Comparison of ENCODE assay signal across 8 cellular contexts in the genomic region with DNA sequence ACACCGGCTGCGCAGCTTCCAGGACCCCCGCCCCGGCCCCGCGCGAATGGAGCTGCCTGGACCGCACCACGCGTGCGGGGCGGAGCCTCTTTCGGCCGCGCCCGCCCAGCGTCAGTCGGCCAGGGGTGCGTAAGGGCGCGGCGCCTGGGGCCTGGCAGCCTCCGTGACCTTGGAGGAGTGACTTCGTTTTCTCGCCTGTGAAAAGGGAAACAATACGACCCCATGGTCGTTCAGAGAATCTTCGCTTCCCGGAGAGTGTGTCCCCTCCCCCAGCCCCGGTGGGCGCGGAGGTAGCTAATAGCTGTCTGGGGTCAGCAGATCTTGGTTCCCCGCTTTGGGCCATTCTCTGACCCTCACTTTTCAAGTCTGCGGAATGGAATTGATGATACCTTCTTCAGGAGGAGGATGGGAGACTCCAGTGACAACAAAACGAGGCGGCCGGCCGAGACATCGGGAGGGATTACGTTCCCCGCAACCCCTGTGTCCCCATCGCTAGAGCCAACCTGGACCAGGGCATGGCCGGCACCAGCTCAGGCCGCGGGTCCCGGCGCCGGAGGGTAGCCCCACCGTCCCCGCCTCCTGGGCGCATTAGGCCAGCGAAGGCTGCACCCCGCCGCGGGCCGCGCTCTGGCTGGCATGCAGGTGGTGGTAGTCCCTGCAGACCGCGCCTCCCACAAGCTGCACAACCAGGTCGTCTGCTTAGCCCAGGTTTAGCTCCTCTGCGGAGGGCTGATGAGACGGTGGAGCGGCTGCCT. TPM values are rescaled to one million over a fixed set of nuclear protein-coding genes. Genes with fewer than 3 reads are reported as not detected.
DNase-seq lines count a peak whose midpoint lies in the region; ATAC-seq and TF ChIP-seq lines count a peak whose summit lies in the region.

No MANE protein-coding gene starts in this region.

- no peaks in the 10 kb centered on the region for H3K9me3 ChIP-seq in effector memory CD4-positive, alpha-beta T cell (ENCODE audit: control insufficient read depth, low read length)
- no peaks in the 10 kb centered on the region for H3K9me3 ChIP-seq in mesodermal cell (ENCODE audit: control insufficient read depth, low read length)

- CTCF ChIA-PET in activated CD4-positive, alpha-beta memory T cell treated with anti-CD3 and anti-CD28 coated beads for 36 hours (lab: Charles Lee) = interaction anchor here (0.9 to 2.5 kb wide), 8 partner anchors 9 to 127 kb away, joined by 3 to 34 read pairs (median 6); a partner anchor contains a TSS

- WGBS in mesodermal cell (ENCODE audit: insufficient coverage in 2 of 2), 2 experiments = 1% methylated on average over 46 to 55 of the region's 63 CpGs

- no peaks in the 10 kb centered on the region for H3K36me3 Mint-ChIP-seq in activated CD4-positive, alpha-beta memory T cell treated with anti-CD3 and anti-CD28 coated beads for 36 hours

- peak; percentile 65 for TF ChIP-seq POLR2A in GM18951 (IDR thresholded peaks at IDR 0.05; ENCODE audit: extremely low read depth, insufficient read depth, insufficient read length)

- H3K27me3 Mint-ChIP-seq in activated CD4-positive, alpha-beta memory T cell treated with anti-CD3 and anti-CD28 coated beads for 36 hours = no peaks in the 10 kb centered on the region

- intact Hi-C loops in activated CD4-positive, alpha-beta memory T cell treated with anti-CD3 and anti-CD28 coated beads for 36 hours (cut with micrococcal nuclease) = no loop called here

- no peaks in the 10 kb centered on the region for H3K9me3 Mint-ChIP-seq in activated CD4-positive, alpha-beta memory T cell treated with anti-CD3 and anti-CD28 coated beads for 36 hours

- peak; percentile 68 for ATAC-seq in HG03175 (IDR thresholded peaks at IDR 0.05; ENCODE audit: unreplicated experiment)

- no peaks in the 10 kb centered on the region for H3K27me3 ChIP-seq in effector memory CD4-positive, alpha-beta T cell (replicated peaks; ENCODE audit: control insufficient read depth, insufficient read depth, low read length, poor library complexity, severe bottlenecking)

- H3K4me3 ChIP-seq in effector memory CD4-positive, alpha-beta T cell (ENCODE audit: insufficient read depth, low read depth, low read length, poor library complexity, severe bottlenecking) = peak overlapping the region; percentile 68
- H3K4me3 ChIP-seq in mesodermal cell (ENCODE audit: extremely low read depth, insufficient read depth, low read length, poor library complexity, severe bottlenecking) = peak overlapping the region; percentile 50

- no peaks in the 10 kb centered on the region for H3K36me3 ChIP-seq in effector memory CD4-positive, alpha-beta T cell (ENCODE audit: control insufficient read depth, insufficient read depth, low read length)
- no peaks in the 10 kb centered on the region for H3K36me3 ChIP-seq in mesodermal cell (ENCODE audit: control insufficient read depth, insufficient read depth, low read length)

- H3K4me3 Mint-ChIP-seq in activated CD4-positive, alpha-beta memory T cell treated with anti-CD3 and anti-CD28 coated beads for 36 hours = peak overlapping the region; percentile 92

- peak overlapping the region; percentile 90 for H3K27ac ChIP-seq in effector memory CD4-positive, alpha-beta T cell (ENCODE audit: insufficient read depth, low read length, poor library complexity, severe bottlenecking)
- no peak overlapping the region for H3K27ac ChIP-seq in mesodermal cell (ENCODE audit: low read depth, low read length, severe bottlenecking)

- H3K27ac Mint-ChIP-seq in activated CD4-positive, alpha-beta memory T cell treated with anti-CD3 and anti-CD28 coated beads for 36 hours = peak overlapping the region; percentile 93

- in situ Hi-C loops in GM18951 (cut with MboI; ENCODE audit: low sequenced_read_pairs, unreplicated experiment) = no loop called here

- H3K4me1 ChIP-seq in effector memory CD4-positive, alpha-beta T cell (ENCODE audit: control insufficient read depth, insufficient read depth, low read length, poor library complexity, severe bottlenecking) = peaks cover 54% of the 10 kb centered on the region
- peaks cover 20% of the 10 kb centered on the region for H3K4me1 ChIP-seq in mesodermal cell (ENCODE audit: control insufficient read depth, insufficient read depth, low read length, poor library complexity, severe bottlenecking)

- peaks cover 61% of the 10 kb centered on the region for H3K4me1 Mint-ChIP-seq in activated CD4-positive, alpha-beta memory T cell treated with anti-CD3 and anti-CD28 coated beads for 36 hours (ENCODE audit: low read depth)

- DNase-seq in AG08395 (ENCODE audit: low spot score) (peak; percentile 49), NCI-H69 (lab: John Stamatoyannopoulos, UW) (peak; percentile 93)
- peak; percentile 84 for DNase-seq in activated CD4-positive, alpha-beta memory T cell treated with anti-CD3 and anti-CD28 coated beads for 36 hours
- peak; percentile 48 to 59 (median 59) for DNase-seq in effector memory CD4-positive, alpha-beta T cell
- DNase-seq in stimulated activated naive CD4-positive, alpha-beta T cell (lab: John Stamatoyannopoulos, UW) = peak; percentile 54 to 70 (median 65)

- POLR2A ChIA-PET in activated CD4-positive, alpha-beta memory T cell treated with anti-CD3 and anti-CD28 coated beads for 36 hours (lab: Charles Lee) = interaction anchor here (0.6 to 2.3 kb wide), 6 partner anchors 9 to 454 kb away, joined by 3 to 20 read pairs (median 10); a partner anchor contains a TSS

RNA-seq across cellular contexts. Expression of a gene that starts 5.5 kb away (rescaled TPM):
- total RNA-seq in activated CD4-positive, alpha-beta memory T cell treated with anti-CD3 and anti-CD28 coated beads for 36 hours = under 1 TPM; 0.36 to 0.38 TPM
- polyA plus RNA-seq in mesodermal cell (2013, experiment 1 of 2) = not detected
- not detected for polyA plus RNA-seq in mesodermal cell (2013, experiment 2 of 2)

RNA-seq across cellular contexts. Expression of a gene that starts 6.4 kb away (rescaled TPM):
- total RNA-seq in activated CD4-positive, alpha-beta memory T cell treated with anti-CD3 and anti-CD28 coated beads for 36 hours = 10 to 100 TPM; 61.9 to 68.1 TPM
- polyA plus RNA-seq in mesodermal cell (2013, experiment 1 of 2) = 85.4 TPM
- polyA plus RNA-seq in mesodermal cell (2013, experiment 2 of 2) = 69.7 TPM
